In the genomic region with DNA sequence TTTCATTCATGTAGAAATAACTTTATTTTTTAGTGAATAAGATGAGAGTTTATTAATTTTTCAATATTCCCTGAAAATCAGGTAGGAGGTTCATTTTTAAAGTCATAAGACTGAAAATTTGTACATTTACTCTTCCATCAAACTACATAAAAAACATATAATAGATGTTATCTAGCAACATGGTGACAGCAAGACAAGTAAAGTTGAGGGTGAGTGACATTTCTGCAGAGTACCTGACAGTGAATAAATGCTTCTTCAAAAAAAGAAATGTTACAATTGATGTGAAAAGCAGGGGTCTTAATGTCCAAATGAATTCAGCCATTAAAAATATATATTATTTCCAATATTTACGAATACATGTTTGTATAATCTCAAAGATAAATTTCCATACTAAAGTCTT, we compare ENCODE assay signal across 23 cellular contexts.
"Had no signal": no experiment of that assay in that cellular context is flagged by ENCODE, and none has a peak within 500 bp of the region (broad histone marks: within the 10 kb centered on the region; RNA-seq: fewer than 3 reads in every experiment).

No MANE protein-coding gene starts in this region.

- H3K9me3 ChIP-seq: colonic mucosa had no signal

- H3K4me1 ChIP-seq: colonic mucosa, esophagus muscularis mucosa, esophagus squamous epithelium, foreskin keratinocyte, gastrocnemius medialis, gastroesophageal sphincter, heart left ventricle, heart right ventricle had no signal

- DNase-seq: colonic mucosa; cortex of kidney; dermis blood vessel endothelial cell; dorsolateral prefrontal cortex; effector CD4-positive, alpha-beta T cell; effector CD8-positive, alpha-beta T cell; effector memory CD4-positive, alpha-beta T cell; effector memory CD8-positive, alpha-beta T cell; endodermal cell; erythroblast; esophagus squamous epithelium; foreskin fibroblast; foreskin keratinocyte; foreskin melanocyte; gastrocnemius medialis; glutamatergic neuron; head of caudate nucleus; heart left ventricle; heart right ventricle had no signal

- H3K36me3 ChIP-seq: colonic mucosa, esophagus muscularis mucosa, esophagus squamous epithelium, gastrocnemius medialis, gastroesophageal sphincter, heart left ventricle, heart right ventricle had no signal

- H3K4me3 ChIP-seq: colonic mucosa, coronary artery, dorsolateral prefrontal cortex, esophagus muscularis mucosa, esophagus squamous epithelium, gastrocnemius medialis, gastroesophageal sphincter, heart left ventricle, heart right ventricle had no signal

- H3K27me3 ChIP-seq: colonic mucosa, esophagus muscularis mucosa, esophagus squamous epithelium, foreskin keratinocyte, gastrocnemius medialis, gastroesophageal sphincter, heart left ventricle had no signal

- H3K27ac ChIP-seq: colonic mucosa, coronary artery, dorsolateral prefrontal cortex, epithelial cell of prostate, esophagus muscularis mucosa, esophagus squamous epithelium, foreskin keratinocyte, gastrocnemius medialis, gastroesophageal sphincter, heart left ventricle, heart right ventricle had no signal
